15 cellular contexts compared by ENCODE assay signal in the genomic region with DNA sequence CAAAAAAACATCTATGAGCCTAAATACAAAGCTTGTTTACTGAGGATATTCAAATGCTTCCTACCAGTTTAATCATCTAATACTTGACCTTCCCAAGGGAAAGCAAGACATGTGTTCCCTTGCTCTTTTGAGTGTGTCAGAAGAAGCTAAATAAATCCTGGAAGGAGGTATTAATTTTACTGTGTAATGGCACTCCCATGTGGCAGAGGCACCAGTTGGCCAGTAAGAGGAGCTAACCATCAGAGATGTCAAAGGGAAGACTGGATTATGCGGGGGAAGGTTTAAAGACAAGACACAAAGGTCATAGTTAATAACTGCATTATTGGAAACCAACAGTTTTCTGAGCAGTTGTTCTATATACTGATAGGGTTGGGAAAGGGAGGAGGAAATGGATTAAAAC.
DNase-seq lines count a peak whose midpoint lies in the region; ATAC-seq, FAIRE-seq and TF ChIP-seq lines count a peak whose summit lies in the region.
"Had no signal": no experiment of that assay in that cellular context is flagged by ENCODE, and none has a peak within 500 bp of the region (broad histone marks: within the 10 kb centered on the region; RNA-seq: fewer than 3 reads in every experiment).

No MANE protein-coding gene starts in this region.

- no peak for ATAC-seq in HG03135 (IDR thresholded peaks at IDR 0.05; ENCODE audit: unreplicated experiment)
- ATAC-seq in HG03159 (IDR thresholded peaks at IDR 0.05; ENCODE audit: unreplicated experiment): no peak
- ATAC-seq: left ventricle myocardium superior; natural killer cell treated with Interleukin-12 subunit alpha and Interleukin-12 subunit beta and Interleukin-15 and Interleukin-18, amount 100 ng/mL, for 72 hours had no signal

- no peak overlapping the region for H2AK5ac ChIP-seq in mesendoderm (ENCODE audit: low read length)

- no peak overlapping the region for H3K23ac ChIP-seq in mesendoderm (ENCODE audit: low read length)

- DNase-seq in GM12891 (ENCODE audit: insufficient read length, low spot score) (no peak), amniotic epithelial cell (ENCODE audit: low read depth) (peak; percentile 11), myocyte (ENCODE audit: low read depth) (peak; percentile 67), mesendoderm (no peak)
- no peak for DNase-seq in stimulated activated CD4-positive, alpha-beta T cell treated with anti-CD3 and anti-CD28 coated beads, Interleukin-15, amount 100 ng/mL, for 24 hours
- DNase-seq: effector CD4-positive, alpha-beta T cell; left ventricle myocardium superior; NK-92 treated with Interleukin-12 subunit alpha and Interleukin-12 subunit beta, amount 100 ng/mL, for 24 hours; retina; SJCRH30; stimulated activated CD4-positive, alpha-beta T cell treated with anti-CD3 and anti-CD28 coated beads, Interleukin-1b, Interleukin-23, amount 100 ng/mL, for 48 hours had no signal

- no peak overlapping the region for H3K4ac ChIP-seq in mesendoderm (ENCODE audit: low read depth, low read length)

- H3K79me1 ChIP-seq in mesendoderm (ENCODE audit: low read length): no peaks in the 10 kb centered on the region

- H2BK15ac ChIP-seq in mesendoderm (replicated peaks; ENCODE audit: low read depth): no peak overlapping the region

- H2BK120ac ChIP-seq in mesendoderm (ENCODE audit: low read depth, low read length): no peak overlapping the region

- no peak overlapping the region for H3K18ac ChIP-seq in mesendoderm (ENCODE audit: low read length)

- H3K4me3 ChIP-seq in mesendoderm (ENCODE audit: low read length): no peak overlapping the region
- H3K4me3 ChIP-seq: SJCRH30 had no signal

- H3K27me3 ChIP-seq in mesendoderm (ENCODE audit: insufficient read depth, low read length, poor library complexity): no peaks in the 10 kb centered on the region
- H3K27me3 ChIP-seq: SJCRH30 had no signal

- H3K4me1 ChIP-seq in mesendoderm (ENCODE audit: control insufficient read depth, low read depth, low read length): peaks cover 2% of the 10 kb centered on the region

- no peak overlapping the region for H3K9ac ChIP-seq in mesendoderm (ENCODE audit: low read length)

- peak; percentile 24; the same call in 1 of the 2 replicates for TF ChIP-seq CTCF in LNCAP (IDR thresholded peaks at IDR 0.05)

- H3K56ac ChIP-seq in mesendoderm (ENCODE audit: low read length): no peak overlapping the region

- no peaks in the 10 kb centered on the region for H3K79me2 ChIP-seq in mesendoderm (ENCODE audit: control insufficient read depth, insufficient read depth, low read length)

- peak; percentile 56 for FAIRE-seq in GM12891 (lab: Jason Lieb, UNC)

- no peaks in the 10 kb centered on the region for H3K36me3 ChIP-seq in mesendoderm (ENCODE audit: control insufficient read depth, insufficient read depth, low read length)
- H3K36me3 ChIP-seq: SJCRH30 had no signal

- no peak overlapping the region for H3K27ac ChIP-seq in mesendoderm (ENCODE audit: low read depth, low read length)
- H3K27ac ChIP-seq: SJCRH30 had no signal

- no peak for TF ChIP-seq POLR2A in GM12891 (IDR thresholded peaks at IDR 0.05; ENCODE audit: low read depth, low read length)

- no CpG with 5 or more reads among the region's 1 CpG for WGBS in mesendoderm (ENCODE audit: extremely low coverage, insufficient coverage, low lambda C conversion rate)

- no peak overlapping the region for H4K5ac ChIP-seq in mesendoderm (ENCODE audit: low read length)

- H4K8ac ChIP-seq in mesendoderm (ENCODE audit: low read depth, low read length): no peak overlapping the region

- H3K4me2 ChIP-seq in mesendoderm (ENCODE audit: low read length): no peak overlapping the region

- no peak overlapping the region for H2BK5ac ChIP-seq in mesendoderm (ENCODE audit: low read length)

TF ChIP-seq in GM12891, 5 proteins besides CTCF, POLR2A, EP300 and RAD21:
- TF ChIP-seq POLR2AphosphoS5 (IDR thresholded peaks at IDR 0.05; ENCODE audit: low read depth, low read length): no peak

Comparison
In these comparisons a context has a peak if more than half of its experiments do, and no peak if none do; other contexts are left out.
1. DNase-seq: peak in amniotic epithelial cell (single experiment) and myocyte (single experiment); none in GM12891 (single experiment), stimulated activated CD4-positive, alpha-beta T cell treated with anti-CD3 and anti-CD28 coated beads, Interleukin-15, amount 100 ng/mL, for 24 hours (single experiment) and mesendoderm (single experiment).